ENCODE assay signal across 1 cellular context in the genomic region with DNA sequence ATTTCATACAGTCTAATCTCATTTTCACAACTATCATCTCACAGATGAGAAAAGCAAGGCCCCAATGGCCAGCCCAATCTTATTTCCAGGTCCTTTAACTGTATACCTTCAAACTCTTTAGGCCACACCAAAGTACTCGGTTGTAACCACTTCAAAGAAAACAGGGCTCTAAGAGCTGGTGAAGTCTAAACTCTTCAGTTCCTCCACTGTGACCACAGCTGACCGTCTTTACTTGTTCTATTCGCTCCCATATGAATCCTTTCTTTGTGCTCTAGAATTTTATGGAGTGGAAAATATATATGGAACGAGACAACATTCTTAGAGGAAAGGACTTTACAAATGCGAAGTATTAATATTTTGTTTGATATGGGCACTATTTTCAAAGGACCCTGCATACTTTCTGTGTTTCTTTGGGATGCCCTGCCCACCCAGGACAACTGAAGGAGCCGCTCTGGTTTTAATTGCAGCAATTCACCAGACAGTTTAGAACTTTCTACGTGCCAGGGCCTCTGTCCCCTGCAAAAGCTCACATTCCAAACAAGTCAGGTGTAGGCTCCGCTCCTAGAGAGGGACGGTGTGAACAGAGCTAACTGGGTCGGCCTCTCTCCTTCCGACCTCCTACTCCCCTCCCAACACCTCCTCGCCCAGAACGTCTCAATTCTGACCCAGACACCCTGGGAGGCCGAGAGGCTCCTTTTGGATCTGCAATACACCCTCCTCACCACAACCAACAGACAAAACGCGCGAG.
TF ChIP-seq lines count a peak whose summit lies in the region.

No MANE protein-coding gene starts in this region.

TF ChIP-seq in GM12878, 131 proteins besides CTCF, POLR2A, EP300 and RAD21 (continued from another document):
- TF ChIP-seq TCF7 (IDR thresholded peaks at IDR 0.05; ENCODE audit: borderline replicate concordance), result peak; percentile 98
- 0 out of 2 replicates have a peak, but pooled peaks have one; percentile 19 for TF ChIP-seq MXI1 (IDR thresholded peaks at IDR 0.05; ENCODE audit: low read depth, low read length)
- TF ChIP-seq SPI1 (IDR thresholded peaks at IDR 0.05; ENCODE audit: borderline replicate concordance, insufficient read depth, low read depth, low read length), result peak; percentile 53; the same call in 1 of the 2 replicates
- no peak for TF ChIP-seq FOXK2 (IDR thresholded peaks at IDR 0.05)
